ENCODE assay signal across 23 cellular contexts in genomic region chr7:151187409-151188251, GRCh38. TPM values are rescaled to one million over a fixed set of nuclear protein-coding genes. Genes with fewer than 3 reads are reported as not detected.
"Had no signal": no experiment of that assay in that cellular context is flagged by ENCODE, and none has a peak within 500 bp of the region (broad histone marks: within the 10 kb centered on the region; RNA-seq: fewer than 3 reads in every experiment).

No MANE protein-coding gene starts in this region.

- H3K4me1 ChIP-seq: prostate gland, sigmoid colon, tibial nerve, vagina had no signal

- H3K27ac ChIP-seq: brain microvascular endothelial cell, epithelial cell of prostate, prostate gland, sigmoid colon, tibial nerve, vagina had no signal

- H3K4me1 Mint-ChIP-seq: activated naive CD8-positive, alpha-beta T cell treated with anti-CD3 and anti-CD28 coated beads for 36 hours had no signal

- H3K27me3 ChIP-seq: sigmoid colon, vagina had no signal

- H3K9me3 Mint-ChIP-seq: activated naive CD8-positive, alpha-beta T cell treated with anti-CD3 and anti-CD28 coated beads for 36 hours; activated T-helper 1 cell treated with anti-CD3 and anti-CD28 coated beads, Interleukin-12 subunit alpha, Interleukin-12 subunit beta, Interleukin-2, Interleukin-4 antibody, amounts not matched to agents 30 ng/mL and 10 ng/mL and 1 ng/mL, durations not matched to agents 14 hours and 24 hours and 36 hours; nephron; stimulated activated memory B cell treated with anti-CD40 and anti-IgM and Interleukin-4, amounts not matched to agents 10 μg/mL and 1 μg/mL and 100 μg/mL, for 72 hours had no signal

- H3K36me3 ChIP-seq: brain microvascular endothelial cell, prostate gland, sigmoid colon, tibial nerve, vagina had no signal

- H3K36me3 Mint-ChIP-seq: activated naive CD8-positive, alpha-beta T cell treated with anti-CD3 and anti-CD28 coated beads for 36 hours; stimulated activated memory B cell treated with anti-CD40 and anti-IgM and Interleukin-4, amounts not matched to agents 10 μg/mL and 1 μg/mL and 100 μg/mL, for 72 hours had no signal

- H3K4me3 Mint-ChIP-seq: activated naive CD8-positive, alpha-beta T cell treated with anti-CD3 and anti-CD28 coated beads for 36 hours; activated T-helper 1 cell treated with anti-CD3 and anti-CD28 coated beads, Interleukin-12 subunit alpha, Interleukin-12 subunit beta, Interleukin-2, Interleukin-4 antibody, amounts not matched to agents 30 ng/mL and 10 ng/mL and 1 ng/mL, durations not matched to agents 14 hours and 24 hours and 36 hours; nephron; stimulated activated memory B cell treated with anti-CD40 and anti-IgM and Interleukin-4, amounts not matched to agents 10 μg/mL and 1 μg/mL and 100 μg/mL, for 72 hours had no signal

- H3K27ac Mint-ChIP-seq: activated naive CD8-positive, alpha-beta T cell treated with anti-CD3 and anti-CD28 coated beads for 36 hours; activated T-helper 1 cell treated with anti-CD3 and anti-CD28 coated beads, Interleukin-12 subunit alpha, Interleukin-12 subunit beta, Interleukin-2, Interleukin-4 antibody, amounts not matched to agents 30 ng/mL and 10 ng/mL and 1 ng/mL, durations not matched to agents 14 hours and 24 hours and 36 hours; nephron; stimulated activated memory B cell treated with anti-CD40 and anti-IgM and Interleukin-4, amounts not matched to agents 10 μg/mL and 1 μg/mL and 100 μg/mL, for 72 hours had no signal

- H3K27me3 Mint-ChIP-seq: activated naive CD8-positive, alpha-beta T cell treated with anti-CD3 and anti-CD28 coated beads for 36 hours had no signal

- DNase-seq: activated CD4-positive, alpha-beta T cell treated with anti-CD3 and anti-CD28 coated beads, Interleukin-2, amount 50 U/mL, for 1 hour; activated CD8-positive, alpha-beta memory T cell treated with anti-CD3 and anti-CD28 coated beads for 24 hours; activated naive CD8-positive, alpha-beta T cell treated with anti-CD3 and anti-CD28 coated beads for 36 hours; brain microvascular endothelial cell; cerebellar nuclear complex; dermis blood vessel endothelial cell; foreskin melanocyte; head of caudate nucleus; islet precursor cell; mesenchymal stem cell; occipital lobe; sigmoid colon; T-helper 9 cell had no signal

- H3K4me3 ChIP-seq: prostate gland, sigmoid colon, tibial nerve, vagina had no signal

- ATAC-seq: left lobe of liver had no signal

- H3K9me3 ChIP-seq: prostate gland, sigmoid colon, tibial nerve, vagina had no signal

RNA-seq across cellular contexts. Expression of gene ASB10, which starts 0.6 kb away (rescaled TPM):
- total RNA-seq: activated naive CD8-positive, alpha-beta T cell treated with anti-CD3 and anti-CD28 coated beads for 36 hours; activated T-helper 1 cell treated with anti-CD3 and anti-CD28 coated beads, Interleukin-12 subunit alpha, Interleukin-12 subunit beta, Interleukin-2, Interleukin-4 antibody, amounts not matched to agents 30 ng/mL and 10 ng/mL and 1 ng/mL, durations not matched to agents 14 hours and 24 hours and 36 hours; dermis blood vessel endothelial cell; fibroblast of lung; left lobe of liver; occipital lobe; prostate gland; sigmoid colon; subcutaneous adipose tissue; tibial nerve; vagina had no signal
- polyA plus RNA-seq: fibroblast of lung, sigmoid colon had no signal

RNA-seq across cellular contexts. Expression of gene GBX1, which starts 20.1 kb away (rescaled TPM):
- total RNA-seq: activated naive CD8-positive, alpha-beta T cell treated with anti-CD3 and anti-CD28 coated beads for 36 hours; activated T-helper 1 cell treated with anti-CD3 and anti-CD28 coated beads, Interleukin-12 subunit alpha, Interleukin-12 subunit beta, Interleukin-2, Interleukin-4 antibody, amounts not matched to agents 30 ng/mL and 10 ng/mL and 1 ng/mL, durations not matched to agents 14 hours and 24 hours and 36 hours; dermis blood vessel endothelial cell; fibroblast of lung; left lobe of liver; occipital lobe; prostate gland; sigmoid colon; subcutaneous adipose tissue; tibial nerve; vagina had no signal
- polyA plus RNA-seq: fibroblast of lung, sigmoid colon had no signal

RNA-seq across cellular contexts. Expression of gene H2BK1, which starts 22.7 kb away (rescaled TPM):
- total RNA-seq: activated naive CD8-positive, alpha-beta T cell treated with anti-CD3 and anti-CD28 coated beads for 36 hours; activated T-helper 1 cell treated with anti-CD3 and anti-CD28 coated beads, Interleukin-12 subunit alpha, Interleukin-12 subunit beta, Interleukin-2, Interleukin-4 antibody, amounts not matched to agents 30 ng/mL and 10 ng/mL and 1 ng/mL, durations not matched to agents 14 hours and 24 hours and 36 hours; dermis blood vessel endothelial cell; fibroblast of lung; left lobe of liver; occipital lobe; sigmoid colon; subcutaneous adipose tissue; tibial nerve; vagina had no signal
- polyA plus RNA-seq: fibroblast of lung, sigmoid colon had no signal
